In the genomic region with DNA sequence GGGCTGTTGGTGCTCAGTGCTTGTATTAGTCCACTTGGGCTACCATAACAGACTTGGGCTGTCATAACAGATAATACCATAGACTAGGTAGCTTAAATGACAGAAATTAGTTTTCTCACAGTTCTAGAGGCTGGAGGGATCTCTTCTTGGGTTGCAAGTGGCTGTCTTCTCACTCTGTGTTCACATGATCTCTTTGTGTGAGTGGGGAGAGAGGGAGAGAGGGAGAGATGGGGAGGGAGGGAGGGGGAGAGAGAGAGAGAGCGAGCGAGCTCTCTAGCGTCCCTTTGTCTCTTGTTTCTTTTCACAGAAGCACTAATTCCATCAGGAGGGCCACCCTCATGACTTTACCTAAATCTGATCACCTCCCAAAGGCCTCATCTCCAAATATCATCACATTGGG, we compare ENCODE assay signal across 20 cellular contexts.
"Had no signal": no experiment of that assay in that cellular context is flagged by ENCODE, and none has a peak within 500 bp of the region (broad histone marks: within the 10 kb centered on the region; RNA-seq: fewer than 3 reads in every experiment).

No MANE protein-coding gene starts in this region.

- H3K27me3 ChIP-seq: esophagus squamous epithelium, suprapubic skin, tibial nerve had no signal

- H3K4me3 ChIP-seq: esophagus squamous epithelium, skin epidermis, suprapubic skin, tibial nerve had no signal

- H3K27ac ChIP-seq: epithelial cell of prostate, esophagus squamous epithelium, skin epidermis, suprapubic skin, tibial nerve had no signal

- ATAC-seq: activated CD4-positive, alpha-beta T cell treated with anti-CD3 and anti-CD28 coated beads for 36 hours; activated CD8-positive, alpha-beta memory T cell treated with anti-CD3 and anti-CD28 coated beads, Interleukin-2, amount 10 ng/mL, durations not matched to agents 7 days and 5 days; activated CD8-positive, alpha-beta T cell treated with anti-CD3 and anti-CD28 coated beads, Interleukin-2, amount 10 ng/mL, durations not matched to agents 7 days and 5 days; activated naive CD8-positive, alpha-beta T cell treated with anti-CD3 and anti-CD28 coated beads, Interleukin-2, amount 50 U/mL, for 24 hours; sciatic nerve; stimulated activated effector memory CD8-positive, alpha-beta T cell treated with anti-CD3 and anti-CD28 coated beads, Interleukin-12 subunit alpha, Interleukin-12 subunit beta, amount 100 ng/mL, for 72 hours; stimulated activated naive CD8-positive, alpha-beta T cell treated with anti-CD3 and anti-CD28 coated beads, Interleukin-15, amount 100 ng/mL, for 72 hours had no signal

- DNase-seq: activated CD4-positive, alpha-beta T cell treated with anti-CD3 and anti-CD28 coated beads for 36 hours; activated CD4-positive, CD25-positive, alpha-beta regulatory T cell; activated CD8-positive, alpha-beta memory T cell treated with anti-CD3 and anti-CD28 coated beads, Interleukin-2, amount 10 ng/mL, durations not matched to agents 7 days and 5 days; activated CD8-positive, alpha-beta T cell treated with anti-CD3 and anti-CD28 coated beads, Interleukin-2, amount 10 ng/mL, durations not matched to agents 7 days and 5 days; activated naive CD8-positive, alpha-beta T cell treated with anti-CD3 and anti-CD28 coated beads, Interleukin-2, amount 50 U/mL, for 24 hours; activated T-cell treated with anti-CD3 and anti-CD28 coated beads, Interleukin-2, amount 50 U/mL, for 48 hours; dermis blood vessel endothelial cell; effector CD8-positive, alpha-beta T cell; esophagus squamous epithelium; glutamatergic neuron; mammary epithelial cell; naive B cell; stimulated activated CD4-positive, alpha-beta T cell treated with anti-CD3 and anti-CD28 coated beads, Interleukin-4, amount 100 ng/mL, for 24 hours; stimulated activated naive CD8-positive, alpha-beta T cell treated with anti-CD3 and anti-CD28 coated beads, Interleukin-15, amount 100 ng/mL, for 72 hours had no signal

- H3K36me3 ChIP-seq: esophagus squamous epithelium, suprapubic skin had no signal

- H3K9me3 ChIP-seq: esophagus squamous epithelium, suprapubic skin, tibial nerve had no signal
